ENCODE assay signal across 24 cellular contexts in the genomic region with DNA sequence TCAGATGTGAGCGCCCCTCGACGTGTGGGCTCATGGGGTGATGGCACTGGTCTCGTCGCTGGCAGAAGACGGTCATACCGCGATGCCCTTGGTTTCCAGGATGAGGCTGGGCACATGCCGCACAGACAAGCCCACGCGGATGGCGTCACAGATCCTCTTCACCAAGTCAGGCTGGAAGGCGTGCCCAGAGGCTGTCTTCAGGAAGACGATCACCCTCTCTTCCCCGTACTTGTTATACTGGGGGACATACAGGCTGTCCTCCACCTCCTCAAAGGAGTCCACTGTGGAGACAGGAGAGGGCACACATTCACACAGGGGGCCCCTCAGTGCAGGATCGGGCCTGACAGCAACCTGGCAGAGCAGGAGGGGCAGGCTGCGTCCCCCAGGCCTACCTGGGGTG.
"Had no signal": no experiment of that assay in that cellular context is flagged by ENCODE, and none has a peak within 500 bp of the region (broad histone marks: within the 10 kb centered on the region; RNA-seq: fewer than 3 reads in every experiment).

No MANE protein-coding gene starts in this region.

- H3K27ac ChIP-seq: coronary artery, dorsolateral prefrontal cortex, esophagus muscularis mucosa, foreskin keratinocyte, gastroesophageal sphincter, heart right ventricle, left ventricle myocardium inferior, lower lobe of right lung had no signal

- H3K27me3 ChIP-seq: dorsolateral prefrontal cortex, esophagus muscularis mucosa, foreskin keratinocyte, gastroesophageal sphincter had no signal

- H3K4me1 ChIP-seq: esophagus muscularis mucosa, foreskin keratinocyte, gastroesophageal sphincter, heart right ventricle, left ventricle myocardium inferior, lower lobe of right lung had no signal

- H3K36me3 ChIP-seq: esophagus muscularis mucosa, gastroesophageal sphincter, heart right ventricle, left ventricle myocardium inferior, lower lobe of right lung had no signal

- H3K4me3 ChIP-seq: coronary artery, dorsolateral prefrontal cortex, esophagus muscularis mucosa, gastroesophageal sphincter, heart right ventricle, left ventricle myocardium inferior, lower lobe of right lung had no signal

- H3K9me3 ChIP-seq: esophagus muscularis mucosa, gastroesophageal sphincter, heart right ventricle, left ventricle myocardium inferior, lower lobe of right lung had no signal

- DNase-seq: cerebellar nuclear complex; dermis blood vessel endothelial cell; effector CD4-positive, alpha-beta T cell; effector memory CD4-positive, alpha-beta T cell; foreskin keratinocyte; glutamatergic neuron; heart right ventricle; hippocampal formation; kidney glomerular epithelial cell; left colon; left ventricle myocardium inferior; lower lobe of right lung; mesenchymal stem cell; midbrain had no signal

- FAIRE-seq: colon, endothelial cell of umbilical vein, frontal cortex, islet of Langerhans, keratinocyte had no signal

- ATAC-seq: foreskin keratinocyte, gastroesophageal sphincter, heart right ventricle, left colon, left lobe of liver had no signal
